Comparison of ENCODE assay signal across 15 cellular contexts in the genomic region with DNA sequence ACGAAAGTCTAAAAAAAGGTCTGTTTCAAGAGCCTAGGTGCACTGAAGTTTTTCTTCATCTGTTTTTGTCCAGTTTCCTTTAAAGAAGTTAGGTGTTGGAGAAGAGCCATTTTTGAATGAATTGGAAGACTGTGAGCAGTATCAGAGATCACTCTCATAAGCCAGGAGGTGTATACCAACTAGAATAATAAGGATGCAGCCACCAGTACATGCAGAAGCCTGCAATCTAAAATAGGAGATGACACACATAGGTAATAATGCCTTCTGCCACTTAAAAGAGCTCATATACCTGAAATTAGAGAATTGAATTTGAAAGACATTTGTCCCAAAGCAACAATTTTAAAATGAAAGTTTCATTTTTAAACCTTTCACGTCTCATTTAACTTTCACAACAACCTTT.
DNase-seq lines count a peak whose midpoint lies in the region; ATAC-seq and TF ChIP-seq lines count a peak whose summit lies in the region.
"Had no signal": no experiment of that assay in that cellular context is flagged by ENCODE, and none has a peak within 500 bp of the region (broad histone marks: within the 10 kb centered on the region; RNA-seq: fewer than 3 reads in every experiment).

No MANE protein-coding gene starts in this region.

- 65% methylated on average over 2 of the region's 2 CpGs for WGBS in esophagus muscularis mucosa

- H3K27me3 Mint-ChIP-seq in activated T-cell treated with anti-CD3 and anti-CD28 coated beads, Interleukin-2, amount 50 U/mL, for 72 hours (ENCODE audit: low read depth), result no peaks in the 10 kb centered on the region

- no peak overlapping the region for H3K9ac ChIP-seq in subcutaneous abdominal adipose tissue (ENCODE audit: low read length in 5 of 5)

- H3K36me3 Mint-ChIP-seq in activated T-cell treated with anti-CD3 and anti-CD28 coated beads, Interleukin-2, amount 50 U/mL, for 72 hours (ENCODE audit: insufficient read depth in 2 of 2), result no peaks in the 10 kb centered on the region

- TF ChIP-seq POLR2A in esophagus muscularis mucosa (IDR thresholded peaks at IDR 0.05; ENCODE audit: low read depth), result no peak

- H3K27ac ChIP-seq in RWPE2 (ENCODE audit: poor library complexity, severe bottlenecking) (peak overlapping the region; percentile 58), esophagus muscularis mucosa (replicated peaks in 1 of 4) (peak overlapping the region; percentile 1 to 59 (median 54)), subcutaneous abdominal adipose tissue (ENCODE audit: low read depth, low read length) (peak overlapping the region; percentile 74)
- H3K27ac ChIP-seq: VCaP had no signal

- no peaks in the 10 kb centered on the region for H3K9me3 ChIP-seq in RWPE2 (ENCODE audit: severe bottlenecking)
- H3K9me3 ChIP-seq in esophagus muscularis mucosa, result no peaks in the 10 kb centered on the region
- H3K9me3 ChIP-seq in subcutaneous abdominal adipose tissue (ENCODE audit: control insufficient read depth in 5 of 5, low read length in 5 of 5), result no peaks in the 10 kb centered on the region
- H3K9me3 ChIP-seq: HAP-1 had no signal

- peak overlapping the region; percentile 76 to 89 for H3K4me3 Mint-ChIP-seq in activated T-cell treated with anti-CD3 and anti-CD28 coated beads, Interleukin-2, amount 50 U/mL, for 72 hours

- H3K36me3 ChIP-seq in RWPE2 (ENCODE audit: low read depth) (no peaks in the 10 kb centered on the region), esophagus muscularis mucosa (no peaks in the 10 kb centered on the region), subcutaneous abdominal adipose tissue (ENCODE audit: control insufficient read depth in 5 of 5, insufficient read depth in 5 of 5, low read length in 5 of 5) (no peaks in the 10 kb centered on the region)
- H3K36me3 ChIP-seq: HAP-1 had no signal

- H3K4me1 Mint-ChIP-seq in activated T-cell treated with anti-CD3 and anti-CD28 coated beads, Interleukin-2, amount 50 U/mL, for 72 hours (ENCODE audit: low read depth), result peaks cover 72% of the 10 kb centered on the region

- TF ChIP-seq CTCF in RWPE2 (IDR thresholded peaks at IDR 0.05; ENCODE audit: poor library complexity, severe bottlenecking) (no peak), esophagus muscularis mucosa (IDR thresholded peaks at IDR 0.05) (no peak)

- no peak for ATAC-seq in activated T-cell treated with anti-CD3 and anti-CD28 coated beads, Interleukin-2, amount 50 U/mL, for 72 hours (replicated peaks in 1 of 2)
- no peak for ATAC-seq in RWPE2 (ENCODE audit: low read depth)
- ATAC-seq: K562, left ventricle myocardium superior had no signal

- TF ChIP-seq EP300 in esophagus muscularis mucosa (IDR thresholded peaks at IDR 0.05), result no peak

- no peak for DNase-seq in activated T-cell treated with anti-CD3 and anti-CD28 coated beads, Interleukin-2, amount 50 U/mL, for 72 hours
- DNase-seq in activated T-cell treated with anti-CD3 and anti-CD28 coated beads, Interleukin-2, amount 50 U/mL, for 48 hours, result no peak
- DNase-seq in RWPE2 (ENCODE audit: low spot score) (no peak), esophagus muscularis mucosa (ENCODE audit: extremely low spot score) (no peak), HUDEP-2 (lab: John Stamatoyannopoulos, UW; ENCODE audit: unreplicated experiment in 76 of 76) (no peak), cerebellar nuclear complex (lab: John Stamatoyannopoulos, UW) (no peak)
- no peak for DNase-seq in activated CD8-positive, alpha-beta memory T cell treated with anti-CD3 and anti-CD28 coated beads, Interleukin-2, amount 50 U/mL, for 4 hours
- DNase-seq: effector CD4-positive, alpha-beta T cell; left ventricle myocardium superior; NCI-H2171; stimulated activated CD4-positive, alpha-beta T cell treated with anti-CD3 and anti-CD28 coated beads, Interleukin-2, amount 100 ng/mL, for 48 hours had no signal

- no peaks in the 10 kb centered on the region for H3K27me3 ChIP-seq in RWPE2 (ENCODE audit: insufficient read depth, poor library complexity, severe bottlenecking)
- H3K27me3 ChIP-seq in esophagus muscularis mucosa, result no peaks in the 10 kb centered on the region
- no peaks in the 10 kb centered on the region for H3K27me3 ChIP-seq in subcutaneous abdominal adipose tissue (ENCODE audit: control insufficient read depth in 5 of 5, insufficient read depth in 4 of 5, low read length in 5 of 5)

- no peaks in the 10 kb centered on the region for H3K9me3 Mint-ChIP-seq in activated T-cell treated with anti-CD3 and anti-CD28 coated beads, Interleukin-2, amount 50 U/mL, for 72 hours

- H3K4me3 ChIP-seq in RWPE2 (ENCODE audit: severe bottlenecking) (no peak overlapping the region), esophagus muscularis mucosa (no peak overlapping the region), subcutaneous abdominal adipose tissue (ENCODE audit: low read depth in 1 of 5, low read length in 5 of 5) (no peak overlapping the region)
- H3K4me3 ChIP-seq: HAP-1, K562 had no signal

- peaks cover 54% of the 10 kb centered on the region for H3K4me1 ChIP-seq in RWPE2 (ENCODE audit: insufficient read depth, poor library complexity, severe bottlenecking)
- peaks cover 40 to 48% (median 44%) of the 10 kb centered on the region in 4 donors for H3K4me1 ChIP-seq in esophagus muscularis mucosa
- H3K4me1 ChIP-seq in subcutaneous abdominal adipose tissue (ENCODE audit: control insufficient read depth in 5 of 5, insufficient read depth in 5 of 5, low read length in 5 of 5), result peaks cover 1 to 36% (median 30%) of the 10 kb centered on the region in 5 donors

- intact Hi-C loops in esophagus muscularis mucosa (cut with DNase I), result no loop called here

- H3K27ac Mint-ChIP-seq in activated T-cell treated with anti-CD3 and anti-CD28 coated beads, Interleukin-2, amount 50 U/mL, for 72 hours, result peak overlapping the region; percentile 88
